Comparison of ENCODE assay signal across 1 cellular context in the genomic region with DNA sequence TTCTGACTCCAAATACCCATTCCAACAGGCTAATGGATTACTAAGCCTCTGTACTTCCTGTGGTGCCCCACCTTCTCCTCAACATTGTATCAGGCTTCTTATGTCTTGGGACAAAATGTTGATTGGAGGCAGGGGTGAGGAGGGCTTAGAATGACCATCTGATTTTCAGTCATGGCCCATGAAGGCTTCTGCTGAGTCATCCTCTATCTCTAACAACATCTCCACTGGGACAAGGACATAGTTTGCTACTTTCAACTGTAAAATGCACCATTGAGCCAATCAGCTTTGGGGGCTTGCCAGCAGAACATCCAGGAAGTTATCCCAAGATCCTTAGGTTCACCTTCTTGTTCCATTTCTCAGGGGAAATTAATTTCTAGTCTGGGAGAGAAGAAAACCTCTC.
TF ChIP-seq lines count a peak whose summit lies in the region.

No MANE protein-coding gene starts in this region.

TF ChIP-seq in K562, 482 proteins besides CTCF, POLR2A, EP300 and RAD21 (continued from another document and continues in another):
- TF ChIP-seq ATF3 (IDR thresholded peaks at IDR 0.05) (peak; percentile 40; the same call in 1 of the 2 replicates), ATF3 (CRISPR knock-in tag; conservative IDR thresholded peaks at IDR 0.05) (no peak), JUND (IDR thresholded peaks at IDR 0.05; ENCODE audit: borderline replicate concordance, low read depth, low read length) (peak; percentile 47; the same call in 1 of the 2 replicates), JUND (tag; IDR thresholded peaks at IDR 0.05; ENCODE audit: borderline replicate concordance, low read depth, low read length) (peak; percentile 22; the same call in 1 of the 3 replicates), KDM2B (CRISPR knock-in tag; IDR thresholded peaks at IDR 0.05) (no peak), ZBTB40 (IDR thresholded peaks at IDR 0.05) (no peak), ZBTB40 (CRISPR knock-in tag; IDR thresholded peaks at IDR 0.05) (no peak), CBX1 (IDR thresholded peaks at IDR 0.05; ENCODE audit: low read depth) (no peak), ZNF699 (CRISPR knock-in tag; IDR thresholded peaks at IDR 0.05; ENCODE audit: insufficient replicate concordance) (no peak), ELK3 (CRISPR knock-in tag; IDR thresholded peaks at IDR 0.05) (no peak), MEF2A (IDR thresholded peaks at IDR 0.05; ENCODE audit: control insufficient read depth, low read depth, low read length) (no peak), MAFG (tag; conservative IDR thresholded peaks at IDR 0.05) (peak; percentile 95), C11orf30 (IDR thresholded peaks at IDR 0.05; ENCODE audit: low read depth) (peak; percentile 81), RFX5 (IDR thresholded peaks at IDR 0.05; ENCODE audit: low read depth, low read length) (no peak), ZNF280A (IDR thresholded peaks at IDR 0.05; ENCODE audit: low read depth, partially characterized antibody) (no peak), RCOR1 (IDR thresholded peaks at IDR 0.05; ENCODE audit: borderline replicate concordance in 1 of 2, low read depth in 2 of 2, low read length in 2 of 2) (0 out of 4 replicates have a peak, but pooled peaks of 1 of the 2 experiments have one; percentile 25), GABPA (tag; conservative IDR thresholded peaks at IDR 0.05; ENCODE audit: low read depth) (no peak), MYNN (IDR thresholded peaks at IDR 0.05) (no peak), MYNN (CRISPR knock-in tag; IDR thresholded peaks at IDR 0.05) (no peak), POLR2H (tag; IDR thresholded peaks at IDR 0.05; ENCODE audit: low read depth) (no peak), TCF3 (CRISPR knock-in tag; IDR thresholded peaks at IDR 0.05) (no peak), ZNF197 (CRISPR knock-in tag; IDR thresholded peaks at IDR 0.05; ENCODE audit: low read depth) (no peak), ZNF696 (CRISPR knock-in tag; conservative IDR thresholded peaks at IDR 0.05) (no peak), CREM (IDR thresholded peaks at IDR 0.05; ENCODE audit: low read depth) (no peak), ZNF780A (CRISPR knock-in tag; IDR thresholded peaks at IDR 0.05) (no peak), EGR1 (conservative IDR thresholded peaks at IDR 0.05) (no peak), KLF1 (tag; IDR thresholded peaks at IDR 0.05) (no peak), CC2D1A (IDR thresholded peaks at IDR 0.05) (no peak), USF2 (CRISPR knock-in tag; IDR thresholded peaks at IDR 0.05) (no peak), AFF4 (CRISPR knock-in tag; IDR thresholded peaks at IDR 0.05) (no peak), ZNF184 (CRISPR knock-in tag; IDR thresholded peaks at IDR 0.05) (no peak), NFRKB (IDR thresholded peaks at IDR 0.05; ENCODE audit: low read depth) (no peak), ZMIZ1 (IDR thresholded peaks at IDR 0.05; ENCODE audit: low read depth in 2 of 2, low read length in 2 of 2) (no peak), SP1 (CRISPR knock-in tag; IDR thresholded peaks at IDR 0.05) (no peak)
- TF ChIP-seq, protein P1, sequence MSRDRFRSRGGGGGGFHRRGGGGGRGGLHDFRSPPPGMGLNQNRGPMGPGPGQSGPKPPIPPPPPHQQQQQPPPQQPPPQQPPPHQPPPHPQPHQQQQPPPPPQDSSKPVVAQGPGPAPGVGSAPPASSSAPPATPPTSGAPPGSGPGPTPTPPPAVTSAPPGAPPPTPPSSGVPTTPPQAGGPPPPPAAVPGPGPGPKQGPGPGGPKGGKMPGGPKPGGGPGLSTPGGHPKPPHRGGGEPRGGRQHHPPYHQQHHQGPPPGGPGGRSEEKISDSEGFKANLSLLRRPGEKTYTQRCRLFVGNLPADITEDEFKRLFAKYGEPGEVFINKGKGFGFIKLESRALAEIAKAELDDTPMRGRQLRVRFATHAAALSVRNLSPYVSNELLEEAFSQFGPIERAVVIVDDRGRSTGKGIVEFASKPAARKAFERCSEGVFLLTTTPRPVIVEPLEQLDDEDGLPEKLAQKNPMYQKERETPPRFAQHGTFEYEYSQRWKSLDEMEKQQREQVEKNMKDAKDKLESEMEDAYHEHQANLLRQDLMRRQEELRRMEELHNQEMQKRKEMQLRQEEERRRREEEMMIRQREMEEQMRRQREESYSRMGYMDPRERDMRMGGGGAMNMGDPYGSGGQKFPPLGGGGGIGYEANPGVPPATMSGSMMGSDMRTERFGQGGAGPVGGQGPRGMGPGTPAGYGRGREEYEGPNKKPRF (IDR thresholded peaks at IDR 0.05; ENCODE audit: low read depth, low read length): no peak
